2 cellular contexts compared by ENCODE assay signal in the genomic region with DNA sequence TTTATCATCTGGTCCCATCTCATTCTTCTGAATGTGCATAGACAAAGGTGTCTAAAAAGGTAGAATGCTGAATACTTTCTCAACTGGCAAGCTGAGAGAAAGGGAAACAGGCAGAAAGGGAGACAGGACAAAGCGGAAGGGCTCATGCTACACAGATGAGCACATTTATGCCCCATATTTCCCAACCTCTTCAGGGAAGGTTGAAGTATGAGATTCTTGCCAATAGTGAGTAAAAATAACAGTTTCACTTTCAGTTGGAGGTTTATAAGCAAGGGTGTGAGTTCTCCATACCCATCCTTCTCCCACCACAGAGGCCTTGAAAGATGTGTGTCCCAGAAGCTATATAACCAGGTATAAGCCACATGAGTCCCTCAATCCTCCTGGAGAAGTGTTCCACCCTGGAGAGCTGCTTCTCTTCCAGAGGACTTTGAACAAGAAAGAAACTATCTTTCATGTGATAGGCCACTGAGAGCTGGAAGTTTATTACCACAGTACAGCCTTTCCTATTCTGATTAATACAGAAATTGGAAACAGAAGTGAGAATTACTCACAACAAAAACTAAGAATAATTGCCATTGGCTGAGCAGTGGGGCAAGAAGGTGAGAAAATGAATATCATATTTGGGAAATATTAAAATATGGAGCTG.
TF ChIP-seq lines count a peak whose summit lies in the region.

No MANE protein-coding gene starts in this region.

TF ChIP-seq in SK-N-SH, 30 proteins besides CTCF, POLR2A, EP300 and RAD21 (continued from another document):
- TF ChIP-seq, protein P1, sequence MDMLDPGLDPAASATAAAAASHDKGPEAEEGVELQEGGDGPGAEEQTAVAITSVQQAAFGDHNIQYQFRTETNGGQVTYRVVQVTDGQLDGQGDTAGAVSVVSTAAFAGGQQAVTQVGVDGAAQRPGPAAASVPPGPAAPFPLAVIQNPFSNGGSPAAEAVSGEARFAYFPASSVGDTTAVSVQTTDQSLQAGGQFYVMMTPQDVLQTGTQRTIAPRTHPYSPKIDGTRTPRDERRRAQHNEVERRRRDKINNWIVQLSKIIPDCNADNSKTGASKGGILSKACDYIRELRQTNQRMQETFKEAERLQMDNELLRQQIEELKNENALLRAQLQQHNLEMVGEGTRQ (IDR thresholded peaks at IDR 0.05; ENCODE audit: borderline replicate concordance, low read depth, low read length) = no peak
- TF ChIP-seq YY1 (IDR thresholded peaks at IDR 0.05; ENCODE audit: low read depth) (no peak), TCF12 (IDR thresholded peaks at IDR 0.05) (no peak), POLR2AphosphoS5 (IDR thresholded peaks at IDR 0.05; ENCODE audit: low read depth, low read length) (no peak), GATA2 (CRISPR knock-in tag; IDR thresholded peaks at IDR 0.05) (no peak), EZH2phosphoT487 (IDR thresholded peaks at IDR 0.05; ENCODE audit: borderline replicate concordance, low read depth) (no peak), NFIC (IDR thresholded peaks at IDR 0.05; ENCODE audit: borderline replicate concordance) (no peak), FOXJ3 (CRISPR knock-in tag; IDR thresholded peaks at IDR 0.05) (no peak), GABPA (IDR thresholded peaks at IDR 0.05; ENCODE audit: low read depth) (no peak), NRF1 (IDR thresholded peaks at IDR 0.05; ENCODE audit: low read depth, low read length) (no peak)
- TF ChIP-seq, protein P2, sequence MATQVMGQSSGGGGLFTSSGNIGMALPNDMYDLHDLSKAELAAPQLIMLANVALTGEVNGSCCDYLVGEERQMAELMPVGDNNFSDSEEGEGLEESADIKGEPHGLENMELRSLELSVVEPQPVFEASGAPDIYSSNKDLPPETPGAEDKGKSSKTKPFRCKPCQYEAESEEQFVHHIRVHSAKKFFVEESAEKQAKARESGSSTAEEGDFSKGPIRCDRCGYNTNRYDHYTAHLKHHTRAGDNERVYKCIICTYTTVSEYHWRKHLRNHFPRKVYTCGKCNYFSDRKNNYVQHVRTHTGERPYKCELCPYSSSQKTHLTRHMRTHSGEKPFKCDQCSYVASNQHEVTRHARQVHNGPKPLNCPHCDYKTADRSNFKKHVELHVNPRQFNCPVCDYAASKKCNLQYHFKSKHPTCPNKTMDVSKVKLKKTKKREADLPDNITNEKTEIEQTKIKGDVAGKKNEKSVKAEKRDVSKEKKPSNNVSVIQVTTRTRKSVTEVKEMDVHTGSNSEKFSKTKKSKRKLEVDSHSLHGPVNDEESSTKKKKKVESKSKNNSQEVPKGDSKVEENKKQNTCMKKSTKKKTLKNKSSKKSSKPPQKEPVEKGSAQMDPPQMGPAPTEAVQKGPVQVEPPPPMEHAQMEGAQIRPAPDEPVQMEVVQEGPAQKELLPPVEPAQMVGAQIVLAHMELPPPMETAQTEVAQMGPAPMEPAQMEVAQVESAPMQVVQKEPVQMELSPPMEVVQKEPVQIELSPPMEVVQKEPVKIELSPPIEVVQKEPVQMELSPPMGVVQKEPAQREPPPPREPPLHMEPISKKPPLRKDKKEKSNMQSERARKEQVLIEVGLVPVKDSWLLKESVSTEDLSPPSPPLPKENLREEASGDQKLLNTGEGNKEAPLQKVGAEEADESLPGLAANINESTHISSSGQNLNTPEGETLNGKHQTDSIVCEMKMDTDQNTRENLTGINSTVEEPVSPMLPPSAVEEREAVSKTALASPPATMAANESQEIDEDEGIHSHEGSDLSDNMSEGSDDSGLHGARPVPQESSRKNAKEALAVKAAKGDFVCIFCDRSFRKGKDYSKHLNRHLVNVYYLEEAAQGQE (IDR thresholded peaks at IDR 0.05; ENCODE audit: low read depth, low read length) = no peak
- TF ChIP-seq, protein P3, sequence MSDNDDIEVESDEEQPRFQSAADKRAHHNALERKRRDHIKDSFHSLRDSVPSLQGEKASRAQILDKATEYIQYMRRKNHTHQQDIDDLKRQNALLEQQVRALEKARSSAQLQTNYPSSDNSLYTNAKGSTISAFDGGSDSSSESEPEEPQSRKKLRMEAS (IDR thresholded peaks at IDR 0.05; ENCODE audit: low read depth) = no peak
- TF ChIP-seq, protein P4, sequence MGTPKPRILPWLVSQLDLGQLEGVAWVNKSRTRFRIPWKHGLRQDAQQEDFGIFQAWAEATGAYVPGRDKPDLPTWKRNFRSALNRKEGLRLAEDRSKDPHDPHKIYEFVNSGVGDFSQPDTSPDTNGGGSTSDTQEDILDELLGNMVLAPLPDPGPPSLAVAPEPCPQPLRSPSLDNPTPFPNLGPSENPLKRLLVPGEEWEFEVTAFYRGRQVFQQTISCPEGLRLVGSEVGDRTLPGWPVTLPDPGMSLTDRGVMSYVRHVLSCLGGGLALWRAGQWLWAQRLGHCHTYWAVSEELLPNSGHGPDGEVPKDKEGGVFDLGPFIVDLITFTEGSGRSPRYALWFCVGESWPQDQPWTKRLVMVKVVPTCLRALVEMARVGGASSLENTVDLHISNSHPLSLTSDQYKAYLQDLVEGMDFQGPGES (IDR thresholded peaks at IDR 0.05; ENCODE audit: low read depth, low read length) = no peak

TF ChIP-seq in SK-N-SH treated with all-trans-retinoic acid at 6 μM for 48 hours, 23 proteins besides CTCF, POLR2A, EP300 and RAD21 (continued from another document):
- TF ChIP-seq, protein P5, sequence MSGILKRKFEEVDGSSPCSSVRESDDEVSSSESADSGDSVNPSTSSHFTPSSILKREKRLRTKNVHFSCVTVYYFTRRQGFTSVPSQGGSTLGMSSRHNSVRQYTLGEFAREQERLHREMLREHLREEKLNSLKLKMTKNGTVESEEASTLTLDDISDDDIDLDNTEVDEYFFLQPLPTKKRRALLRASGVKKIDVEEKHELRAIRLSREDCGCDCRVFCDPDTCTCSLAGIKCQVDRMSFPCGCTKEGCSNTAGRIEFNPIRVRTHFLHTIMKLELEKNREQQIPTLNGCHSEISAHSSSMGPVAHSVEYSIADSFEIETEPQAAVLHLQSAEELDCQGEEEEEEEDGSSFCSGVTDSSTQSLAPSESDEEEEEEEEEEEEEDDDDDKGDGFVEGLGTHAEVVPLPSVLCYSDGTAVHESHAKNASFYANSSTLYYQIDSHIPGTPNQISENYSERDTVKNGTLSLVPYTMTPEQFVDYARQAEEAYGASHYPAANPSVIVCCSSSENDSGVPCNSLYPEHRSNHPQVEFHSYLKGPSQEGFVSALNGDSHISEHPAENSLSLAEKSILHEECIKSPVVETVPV (CRISPR knock-in tag; IDR thresholded peaks at IDR 0.05) = no peak
- TF ChIP-seq ZFP30 (CRISPR knock-in tag; IDR thresholded peaks at IDR 0.05) (no peak), ZNF70 (CRISPR knock-in tag; IDR thresholded peaks at IDR 0.05) (no peak)
